In the genomic region with DNA sequence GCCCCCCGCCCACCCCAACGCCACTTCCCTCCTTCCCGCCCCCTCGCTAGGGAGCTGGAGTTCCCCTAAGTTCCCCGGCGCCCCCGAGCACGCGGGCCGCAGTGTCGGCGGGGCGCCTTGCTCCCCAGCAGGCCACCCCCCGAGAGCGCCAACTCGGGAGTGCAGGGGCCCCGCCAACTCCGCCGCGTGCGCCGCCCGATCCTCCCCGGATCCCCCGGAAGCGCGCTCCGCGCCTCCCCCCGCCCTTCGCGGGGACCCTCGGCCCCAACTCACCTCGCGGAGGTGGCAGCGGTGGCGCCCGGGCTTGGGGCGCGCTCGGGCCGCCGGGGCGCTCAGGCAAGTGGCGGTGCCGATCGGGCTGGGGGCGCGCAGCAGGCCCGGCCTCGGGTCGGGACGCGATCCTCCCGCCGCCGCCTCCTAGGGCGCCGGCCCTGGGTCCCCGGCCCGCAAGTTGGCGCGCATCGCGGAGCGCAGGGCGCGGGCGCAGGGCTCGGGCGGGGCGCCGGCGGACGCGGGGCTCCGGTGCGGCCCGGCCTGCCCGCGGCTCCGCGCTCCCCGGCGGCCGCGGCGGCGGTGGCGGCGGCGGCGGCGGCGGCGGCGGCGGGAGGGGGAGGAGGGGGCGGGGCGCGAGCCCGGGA, we compare ENCODE assay signal across 8 cellular contexts. TPM values are rescaled to one million over a fixed set of nuclear protein-coding genes. Genes with fewer than 3 reads are reported as not detected.
A peak's percentile ranks its signal among the peaks of the same experiment; 100 is the strongest.
DNase-seq lines count a peak whose midpoint lies in the region; ATAC-seq and TF ChIP-seq lines count a peak whose summit lies in the region.

Gene NCOR2, minus strand, starts transcription at position 578 of the 638 bp plus-strand sequence. CDS start 72,361 bp downstream, outside the sequence.

- CTCF ChIA-PET in activated CD4-positive, alpha-beta T cell treated with anti-CD3 and anti-CD28 coated beads for 36 hours (lab: Charles Lee), result no interaction called here

- ATAC-seq in GM19467 (IDR thresholded peaks at IDR 0.05; ENCODE audit: unreplicated experiment), result peak; percentile 22
- peak; percentile 30 for ATAC-seq in activated CD4-positive, alpha-beta T cell treated with anti-CD3 and anti-CD28 coated beads for 36 hours

- peak within 1 kb of the TSS; percentile 99 for H4K91ac ChIP-seq in mesenchymal stem cell (ENCODE audit: low read length)

- no peaks in the 10 kb centered on the region for H3K27me3 ChIP-seq in mesenchymal stem cell (ENCODE audit: control insufficient read depth in 1 of 2, insufficient read depth in 1 of 2, low read length in 2 of 2)

- H2AK5ac ChIP-seq in mesenchymal stem cell (ENCODE audit: low read length, severe bottlenecking), result peak within 1 kb of the TSS; percentile 82

- peaks cover 0 to 12% of the 10 kb centered on the region in 2 experiments for H3K36me3 ChIP-seq in mesenchymal stem cell (ENCODE audit: control insufficient read depth in 1 of 2, insufficient read depth in 2 of 2, low read depth in 1 of 2, low read length in 2 of 2)

- WGBS in mesenchymal stem cell, result 0% methylated on average over 18 of the region's 102 CpGs

- peak within 1 kb of the TSS; percentile 91 to 99 for H3K14ac ChIP-seq in mesenchymal stem cell (ENCODE audit: low read length in 2 of 2)

- H3K4me1 Mint-ChIP-seq in CD14-positive monocyte, result peaks cover 53% of the 10 kb centered on the region
- peaks cover 37% of the 10 kb centered on the region for H3K4me1 Mint-ChIP-seq in activated CD4-positive, alpha-beta T cell treated with anti-CD3 and anti-CD28 coated beads for 36 hours

- in situ Hi-C loops in KBM-7 (cut with MboI; ENCODE audit: low pct_unique_long_range_greater_than_20kb, low sequenced_read_pairs), result no loop called here

- H2BK15ac ChIP-seq in mesenchymal stem cell (ENCODE audit: low read depth, poor library complexity, severe bottlenecking), result peak within 1 kb of the TSS; percentile 99

- H2AFZ ChIP-seq in mesenchymal stem cell (ENCODE audit: low read depth, low read length), result peak within 1 kb of the TSS; percentile 44

- peak within 1 kb of the TSS; percentile 99 for H2BK5ac ChIP-seq in mesenchymal stem cell (ENCODE audit: low read depth, low read length, poor library complexity, severe bottlenecking)

- peak within 1 kb of the TSS; percentile 97 for H4K8ac ChIP-seq in mesenchymal stem cell (ENCODE audit: low read length)

- peak within 1 kb of the TSS; percentile 98 for H2BK120ac ChIP-seq in mesenchymal stem cell (ENCODE audit: low read depth, low read length)

- peak; percentile 12 for TF ChIP-seq CTCF in CD14-positive monocyte (IDR thresholded peaks at IDR 0.05)

- peak within 1 kb of the TSS; percentile 88 to 91 for H3K4me3 ChIP-seq in mesenchymal stem cell (ENCODE audit: insufficient read depth in 1 of 2, low read depth in 1 of 2, low read length in 2 of 2)

- peaks cover 8 to 10% of the 10 kb centered on the region in 2 donors for H3K36me3 Mint-ChIP-seq in CD14-positive monocyte
- H3K36me3 Mint-ChIP-seq in activated CD4-positive, alpha-beta T cell treated with anti-CD3 and anti-CD28 coated beads for 36 hours (ENCODE audit: low read depth), result no peaks in the 10 kb centered on the region

- H3K27ac ChIP-seq in mesenchymal stem cell (ENCODE audit: low read length, poor library complexity, severe bottlenecking), result peak within 1 kb of the TSS; percentile 99

- H3K4me2 ChIP-seq in mesenchymal stem cell (ENCODE audit: low read length, poor library complexity, severe bottlenecking), result peak within 1 kb of the TSS; percentile 79

- no peaks in the 10 kb centered on the region for H3K27me3 Mint-ChIP-seq in CD14-positive monocyte (ENCODE audit: low read depth in 3 of 3)
- H3K27me3 Mint-ChIP-seq in activated CD4-positive, alpha-beta T cell treated with anti-CD3 and anti-CD28 coated beads for 36 hours, result no peaks in the 10 kb centered on the region

- peak within 1 kb of the TSS; percentile 97 for H3K4ac ChIP-seq in mesenchymal stem cell (ENCODE audit: low read depth in 1 of 2, low read length in 2 of 2)

- intact Hi-C loops in CD14-positive monocyte (cut with micrococcal nuclease), result loop anchor here (5.0 to 10.0 kb wide), 5 partner anchors 88 to 200 kb away; no protein-coding TSS in a partner anchor
- intact Hi-C loops in activated CD4-positive, alpha-beta T cell treated with anti-CD3 and anti-CD28 coated beads for 36 hours (cut with DNase I, micrococcal nuclease), result loop anchor here (1.0 to 10.0 kb wide), 10 partner anchors 18 to 852 kb away; partner anchors contain the start of genes ATP6V0A2 (in 1 of the 2), CCDC92 (in 1 of the 2), DHX37 (in 1 of the 2) and SCARB1 (in 1 of the 2)

- DNase-seq in CD14-positive monocyte (ENCODE audit: low spot score), result no peak
- no peak for DNase-seq in HT-29 (ENCODE audit: low spot score)
- peak; percentile 72 for DNase-seq in activated CD4-positive, alpha-beta T cell treated with anti-CD3 and anti-CD28 coated beads for 36 hours
- DNase-seq in dermis blood vessel endothelial cell, result no peak
- DNase-seq in mesenchymal stem cell, result no peak
- peak; percentile 15 to 45 for DNase-seq in stimulated activated CD8-positive, alpha-beta memory T cell treated with anti-CD3 and anti-CD28 coated beads, Interleukin-4, amount 100 ng/mL, for 4 hours (ENCODE audit: low read depth in 2 of 2, low spot score in 1 of 2)
- DNase-seq in KBM-7, result no peak

- peak within 1 kb of the TSS in 1 of 2 experiments; percentile 82 for H3K23ac ChIP-seq in mesenchymal stem cell (ENCODE audit: low read length in 2 of 2)

- H3K79me1 ChIP-seq in mesenchymal stem cell (replicated peaks; ENCODE audit: low read length, poor library complexity, severe bottlenecking), result no peaks in the 10 kb centered on the region

- peak within 1 kb of the TSS; percentile 95 for H3K4me3 Mint-ChIP-seq in CD14-positive monocyte
- H3K4me3 Mint-ChIP-seq in activated CD4-positive, alpha-beta T cell treated with anti-CD3 and anti-CD28 coated beads for 36 hours, result peak within 1 kb of the TSS; percentile 90

- peaks cover 40% of the 10 kb centered on the region for H3K4me1 ChIP-seq in mesenchymal stem cell (ENCODE audit: control insufficient read depth, insufficient read depth, low read depth, low read length)

- peak within 1 kb of the TSS; percentile 89 for H3K9ac ChIP-seq in mesenchymal stem cell (ENCODE audit: low read length)

- POLR2A ChIA-PET in activated CD4-positive, alpha-beta T cell treated with anti-CD3 and anti-CD28 coated beads for 36 hours (lab: Charles Lee), result interaction anchor here (0.6 to 1.3 kb wide), 4 partner anchors 21 to 350 kb away, joined by 3 to 5 read pairs (median 3); no protein-coding TSS in a partner anchor

- H3K18ac ChIP-seq in mesenchymal stem cell (ENCODE audit: low read depth in 1 of 2, low read length in 2 of 2), result peak within 1 kb of the TSS; percentile 95 to 96

- peak within 1 kb of the TSS; percentile 92 for H2BK12ac ChIP-seq in mesenchymal stem cell (ENCODE audit: low read length in 2 of 2)

- H3K27ac Mint-ChIP-seq in CD14-positive monocyte, result peak within 1 kb of the TSS; percentile 94 to 98 (median 96)
- H3K27ac Mint-ChIP-seq in activated CD4-positive, alpha-beta T cell treated with anti-CD3 and anti-CD28 coated beads for 36 hours, result peak within 1 kb of the TSS; percentile 90

- no peaks in the 10 kb centered on the region for H3K9me3 Mint-ChIP-seq in CD14-positive monocyte
- H3K9me3 Mint-ChIP-seq in activated CD4-positive, alpha-beta T cell treated with anti-CD3 and anti-CD28 coated beads for 36 hours (ENCODE audit: low read depth), result no peaks in the 10 kb centered on the region

- H3K9me3 ChIP-seq in mesenchymal stem cell (ENCODE audit: control insufficient read depth, low read length), result no peaks in the 10 kb centered on the region

RNA-seq across cellular contexts. Expression of gene NCOR2, which starts in this region (rescaled TPM):
- polyA plus RNA-seq in CD14-positive monocyte, result 1 to 10 TPM; 4.7 to 5.5 TPM
- 93.6 and 114 TPM in 2 replicates for total RNA-seq in HT-29 (2014; rRNA removed; shearing (Covaris generic))
- 100 to 1,000 TPM; 103 to 115 TPM for total RNA-seq in activated CD4-positive, alpha-beta T cell treated with anti-CD3 and anti-CD28 coated beads for 36 hours
- 25.7 and 44.3 TPM in 2 replicates for total RNA-seq in dermis blood vessel endothelial cell
- polyA plus RNA-seq in mesenchymal stem cell (2013, experiment 1 of 2), result 120 TPM
- polyA plus RNA-seq in mesenchymal stem cell (2013, experiment 2 of 2), result 113 TPM

Comparison
In these comparisons a context has a peak if more than half of its experiments do, and no peak if none do; other contexts are left out.
1. DNase-seq: peak in activated CD4-positive, alpha-beta T cell treated with anti-CD3 and anti-CD28 coated beads for 36 hours (single experiment) and stimulated activated CD8-positive, alpha-beta memory T cell treated with anti-CD3 and anti-CD28 coated beads, Interleukin-4, amount 100 ng/mL, for 4 hours (2 of 2); none in CD14-positive monocyte (single experiment), HT-29 (single experiment), dermis blood vessel endothelial cell (single experiment), mesenchymal stem cell (single experiment) and KBM-7 (single experiment).